ENCODE assay signal across 21 cellular contexts in the genomic region with DNA sequence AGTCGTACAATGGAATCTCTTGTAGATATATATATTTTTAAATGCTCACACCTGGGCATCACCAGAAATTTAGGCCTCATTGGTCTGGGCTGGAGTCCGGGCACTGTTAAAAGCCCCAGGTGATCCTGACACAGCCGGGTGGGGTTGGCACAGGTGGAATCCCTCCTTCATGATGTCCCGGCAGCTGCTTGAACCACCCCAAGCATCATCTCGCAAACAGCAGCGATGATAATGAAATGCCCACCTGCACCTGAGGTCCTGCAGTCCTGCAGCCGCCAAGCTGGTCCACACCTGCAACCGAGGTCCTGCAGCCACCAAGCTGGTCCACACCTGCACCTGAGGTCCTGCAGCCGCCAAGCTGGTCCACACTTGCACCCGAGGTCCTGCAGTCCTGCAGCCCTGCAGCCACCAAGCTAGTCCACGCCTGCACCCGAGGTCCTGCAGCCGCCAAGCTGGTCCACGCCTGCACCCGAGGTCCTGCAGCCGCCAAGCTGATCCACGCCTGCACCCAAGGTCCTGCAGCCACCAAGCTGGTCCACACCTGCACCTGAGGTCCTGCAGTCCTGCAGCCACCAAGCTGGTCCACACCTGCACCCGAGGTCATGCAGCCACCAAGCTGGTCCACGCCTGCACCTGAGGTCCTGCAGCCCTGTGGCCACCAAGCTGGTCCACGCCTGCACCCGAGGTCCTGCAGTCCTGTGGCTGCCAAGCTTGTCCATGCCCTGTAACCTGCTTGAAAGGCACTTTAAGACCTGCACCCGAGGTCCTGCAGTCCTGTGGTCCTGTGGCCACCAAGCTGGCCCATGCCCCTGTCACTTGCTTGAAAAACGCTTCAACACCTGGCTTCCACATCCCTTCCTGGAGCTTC.
DNase-seq lines count a peak whose midpoint lies in the region; ATAC-seq and TF ChIP-seq lines count a peak whose summit lies in the region.
"Had no signal": no experiment of that assay in that cellular context is flagged by ENCODE, and none has a peak within 500 bp of the region (broad histone marks: within the 10 kb centered on the region; RNA-seq: fewer than 3 reads in every experiment).

No MANE protein-coding gene starts in this region.

- H3K4me1 Mint-ChIP-seq in chondrocyte (ENCODE audit: low read depth) (no peaks in the 10 kb centered on the region), endothelial cell (ENCODE audit: unreplicated experiment) (no peaks in the 10 kb centered on the region)

- H2BK15ac ChIP-seq in neuronal stem cell (ENCODE audit: low read length), result peak overlapping the region; percentile 79

- peak; percentile 33 for DNase-seq in activated CD8-positive, alpha-beta memory T cell treated with anti-CD3 and anti-CD28 coated beads, Interleukin-2, amount 50 U/mL, for 48 hours
- no peak for DNase-seq in activated CD8-positive, alpha-beta memory T cell treated with anti-CD3 and anti-CD28 coated beads for 24 hours
- peak; percentile 57 for DNase-seq in chondrocyte (ENCODE audit: low spot score)
- DNase-seq in neuronal stem cell (ENCODE audit: low spot score), result no peak
- DNase-seq in upper lobe of right lung, result peak; percentile 52
- no peak for DNase-seq in NK-92 treated with Interleukin-12 subunit alpha and Interleukin-12 subunit beta, amount 100 ng/mL, for 24 hours (lab: John Stamatoyannopoulos, UW)
- no peak for DNase-seq in stimulated activated CD4-positive, alpha-beta T cell treated with anti-CD3 and anti-CD28 coated beads, Interleukin-4, amount 100 ng/mL, for 4 hours
- DNase-seq in endothelial cell (ENCODE audit: low spot score), result no peak
- DNase-seq: activated CD4-positive, alpha-beta T cell treated with anti-CD3 and anti-CD28 coated beads, Interleukin-2, amount 50 U/mL, for 4 hours; activated CD8-positive, alpha-beta memory T cell treated with anti-CD3 and anti-CD28 coated beads, Interleukin-2, amount 50 U/mL, for 4 hours; activated naive CD4-positive, alpha-beta T cell; AML-193; dermis blood vessel endothelial cell; GDM1; GOT3; NCI-H774; stimulated activated CD4-positive, alpha-beta T cell treated with anti-CD3 and anti-CD28 coated beads, Interleukin-1b, Interleukin-23, amount 100 ng/mL, for 48 hours; substantia nigra had no signal

- H3K9me3 Mint-ChIP-seq in chondrocyte (ENCODE audit: low read depth), result peaks cover 12% of the 10 kb centered on the region
- no peaks in the 10 kb centered on the region for H3K9me3 Mint-ChIP-seq in endothelial cell (ENCODE audit: unreplicated experiment)

- peak overlapping the region; percentile 53 for H2AK5ac ChIP-seq in neuronal stem cell (ENCODE audit: low read depth, low read length)

- no peak overlapping the region for H3K4ac ChIP-seq in neuronal stem cell (ENCODE audit: low read length)

- TF ChIP-seq CTCF in chondrocyte (IDR thresholded peaks at IDR 0.05) (no peak), upper lobe of right lung (IDR thresholded peaks at IDR 0.05) (no peak), endothelial cell (IDR thresholded peaks at IDR 0.05; ENCODE audit: unreplicated experiment) (no peak)

- H3K27ac Mint-ChIP-seq in chondrocyte (ENCODE audit: unreplicated experiment) (no peak overlapping the region), endothelial cell (ENCODE audit: unreplicated experiment) (no peak overlapping the region)

- peak overlapping the region; percentile 79 for H3K18ac ChIP-seq in neuronal stem cell (ENCODE audit: low read length)

- no peak overlapping the region for H3K14ac ChIP-seq in neuronal stem cell (ENCODE audit: low read length)

- no peaks in the 10 kb centered on the region for H3K79me1 ChIP-seq in neuronal stem cell (ENCODE audit: low read depth, low read length)

- H3K27ac ChIP-seq in neuronal stem cell (replicated peaks; ENCODE audit: low read length) (no peak overlapping the region), upper lobe of right lung (no peak overlapping the region)
- H3K27ac ChIP-seq: cardiac muscle cell, neutrophil had no signal

- peak overlapping the region; percentile 22 for H3K23ac ChIP-seq in neuronal stem cell (ENCODE audit: low read depth, low read length, poor library complexity)

- no peak overlapping the region for H4K91ac ChIP-seq in neuronal stem cell (ENCODE audit: low read depth, low read length, poor library complexity)

- H3K36me3 Mint-ChIP-seq in chondrocyte (ENCODE audit: low read depth), result peaks cover 5% of the 10 kb centered on the region
- peaks cover 9% of the 10 kb centered on the region for H3K36me3 Mint-ChIP-seq in endothelial cell (ENCODE audit: low read depth, unreplicated experiment)

- H3K9me3 ChIP-seq in neuronal stem cell (replicated peaks in 1 of 2; ENCODE audit: control insufficient read depth in 2 of 2, insufficient read depth in 1 of 2, low read depth in 1 of 2, low read length in 2 of 2) (peaks cover 0 to 5% of the 10 kb centered on the region in 2 donors), upper lobe of right lung (no peaks in the 10 kb centered on the region)
- H3K9me3 ChIP-seq: neutrophil had no signal

- H2BK5ac ChIP-seq in neuronal stem cell (ENCODE audit: low read length), result peak overlapping the region; percentile 47

- H3K27me3 ChIP-seq in neuronal stem cell (ENCODE audit: control insufficient read depth in 3 of 3, insufficient read depth in 3 of 3, low read depth in 1 of 3, low read length in 3 of 3) (no peaks in the 10 kb centered on the region), upper lobe of right lung (no peaks in the 10 kb centered on the region)
- H3K27me3 ChIP-seq: cardiac muscle cell had no signal

- H3K4me3 ChIP-seq in neuronal stem cell (ENCODE audit: low read length in 2 of 2) (peak overlapping the region in 1 of 2 donors; percentile 48), upper lobe of right lung (no peak overlapping the region)
- H3K4me3 ChIP-seq: cardiac muscle cell had no signal

- H4K8ac ChIP-seq in neuronal stem cell (ENCODE audit: low read depth, low read length), result no peak overlapping the region

- H2BK120ac ChIP-seq in neuronal stem cell (ENCODE audit: low read depth, low read length), result no peak overlapping the region

- no peaks in the 10 kb centered on the region for H3K36me3 ChIP-seq in neuronal stem cell (replicated peaks in 1 of 2; ENCODE audit: control insufficient read depth in 2 of 2, insufficient read depth in 2 of 2, low read length in 2 of 2)
- H3K36me3 ChIP-seq in upper lobe of right lung, result no peaks in the 10 kb centered on the region
- H3K36me3 ChIP-seq: cardiac muscle cell, neutrophil had no signal

- H3K27me3 Mint-ChIP-seq in chondrocyte (ENCODE audit: low read depth) (peaks cover 2% of the 10 kb centered on the region), endothelial cell (ENCODE audit: unreplicated experiment) (peaks cover 10% of the 10 kb centered on the region)

- H3K4me3 Mint-ChIP-seq in chondrocyte (ENCODE audit: unreplicated experiment) (no peak overlapping the region), endothelial cell (ENCODE audit: unreplicated experiment) (no peak overlapping the region)

- WGBS in neuronal stem cell (ENCODE audit: extremely low coverage in 2 of 2, insufficient read length in 2 of 2, insufficient replicate concordance in 1 of 2), 2 donors, result no CpG with 5 or more reads among the region's 23 CpGs

- peaks cover 0 to 8% of the 10 kb centered on the region in 2 donors for H3K4me1 ChIP-seq in neuronal stem cell (ENCODE audit: control insufficient read depth in 2 of 2, insufficient read depth in 1 of 2, low read depth in 1 of 2, low read length in 2 of 2)
- H3K4me1 ChIP-seq in upper lobe of right lung, result no peaks in the 10 kb centered on the region

- no peak overlapping the region for H3K4me2 ChIP-seq in neuronal stem cell (ENCODE audit: insufficient read depth, low read length, poor library complexity, severe bottlenecking)

- H2BK12ac ChIP-seq in neuronal stem cell (ENCODE audit: low read length), result peak overlapping the region; percentile 89

- intact Hi-C loops in upper lobe of right lung (cut with DNase I), result no loop called here

- no peak overlapping the region for H2AFZ ChIP-seq in neuronal stem cell (ENCODE audit: low read length)

- no peak overlapping the region for H3K9ac ChIP-seq in neuronal stem cell (ENCODE audit: low read depth, low read length, poor library complexity)

- ATAC-seq in upper lobe of right lung, result no peak
- ATAC-seq: SK-N-SH treated with all-trans-retinoic acid at 6 μM for 48 hours had no signal

Comparison
In these comparisons a context has a peak if more than half of its experiments do, and no peak if none do; other contexts are left out.
1. DNase-seq: peak in activated CD8-positive, alpha-beta memory T cell treated with anti-CD3 and anti-CD28 coated beads, Interleukin-2, amount 50 U/mL, for 48 hours (single experiment), chondrocyte (single experiment) and upper lobe of right lung (single experiment); none in activated CD8-positive, alpha-beta memory T cell treated with anti-CD3 and anti-CD28 coated beads for 24 hours (single experiment), neuronal stem cell (single experiment), NK-92 treated with Interleukin-12 subunit alpha and Interleukin-12 subunit beta, amount 100 ng/mL, for 24 hours (single experiment), stimulated activated CD4-positive, alpha-beta T cell treated with anti-CD3 and anti-CD28 coated beads, Interleukin-4, amount 100 ng/mL, for 4 hours (0 of 2) and endothelial cell (single experiment).